In genomic region chr18:69574401-69574800, GRCh38 we compare ENCODE assay signal across 26 cellular contexts.
"Had no signal": no experiment of that assay in that cellular context is flagged by ENCODE, and none has a peak within 500 bp of the region (broad histone marks: within the 10 kb centered on the region; RNA-seq: fewer than 3 reads in every experiment).

No MANE protein-coding gene starts in this region.

- H3K27me3 ChIP-seq: hepatocyte, spleen, testis, tibial nerve, upper lobe of right lung, vagina had no signal

- H3K36me3 ChIP-seq: left ventricle myocardium inferior, lower lobe of right lung, spleen, tibial nerve, upper lobe of right lung, vagina had no signal

- DNase-seq: effector CD4-positive, alpha-beta T cell; endodermal cell; erythroblast; foreskin melanocyte; head of caudate nucleus; kidney; left cardiac atrium; left ventricle myocardium inferior; lower lobe of right lung; natural killer cell; posterior cingulate gyrus; spleen; stimulated activated CD4-positive, alpha-beta T cell treated with anti-CD3 and anti-CD28 coated beads, Interleukin-15, amount 100 ng/mL, for 24 hours; stimulated activated CD4-positive, alpha-beta T cell treated with anti-CD3 and anti-CD28 coated beads, Interleukin-1b, Interleukin-23, amount 100 ng/mL, for 48 hours; stimulated activated CD4-positive, alpha-beta T cell treated with anti-CD3 and anti-CD28 coated beads, Interleukin-4, amount 100 ng/mL, for 24 hours; stimulated activated naive B cell treated with anti-CD40 and anti-IgM and Interleukin-4, amounts not matched to agents 10 μg/mL and 1 μg/mL and 100 μg/mL, for 72 hours; stimulated activated naive CD8-positive, alpha-beta T cell treated with anti-CD3 and anti-CD28 coated beads, Interleukin-15, amount 100 ng/mL, for 72 hours; testis; upper lobe of right lung had no signal

- H3K4me1 ChIP-seq: left ventricle myocardium inferior, lower lobe of right lung, spleen, testis, tibial nerve, upper lobe of right lung, vagina had no signal

- H3K9me3 ChIP-seq: lower lobe of right lung, spleen, testis, tibial nerve, upper lobe of right lung, vagina had no signal

- H3K36me3 Mint-ChIP-seq: memory B cell; natural killer cell; stimulated activated naive B cell treated with anti-CD40 and anti-IgM and Interleukin-4, amounts not matched to agents 10 μg/mL and 1 μg/mL and 100 μg/mL, for 72 hours had no signal

- H3K9me3 Mint-ChIP-seq: endodermal cell; natural killer cell; neural crest cell; stimulated activated naive B cell treated with anti-CD40 and anti-IgM and Interleukin-4, amounts not matched to agents 10 μg/mL and 1 μg/mL and 100 μg/mL, for 72 hours; stimulated activated naive CD8-positive, alpha-beta T cell treated with anti-CD3 and anti-CD28 coated beads, Interleukin-15, amount 100 ng/mL, for 72 hours had no signal

- H3K27me3 Mint-ChIP-seq: memory B cell; stimulated activated naive B cell treated with anti-CD40 and anti-IgM and Interleukin-4, amounts not matched to agents 10 μg/mL and 1 μg/mL and 100 μg/mL, for 72 hours had no signal

- H3K27ac Mint-ChIP-seq: endodermal cell; memory B cell; mesothelial cell of epicardium; natural killer cell; stimulated activated naive B cell treated with anti-CD40 and anti-IgM and Interleukin-4, amounts not matched to agents 10 μg/mL and 1 μg/mL and 100 μg/mL, for 72 hours; stimulated activated naive CD8-positive, alpha-beta T cell treated with anti-CD3 and anti-CD28 coated beads, Interleukin-15, amount 100 ng/mL, for 72 hours had no signal

- ATAC-seq: left cardiac atrium; lower lobe of right lung; natural killer cell; sciatic nerve; stimulated activated naive B cell treated with anti-CD40 and anti-IgM and Interleukin-4, amounts not matched to agents 10 μg/mL and 1 μg/mL and 100 μg/mL, for 72 hours; stimulated activated naive CD8-positive, alpha-beta T cell treated with anti-CD3 and anti-CD28 coated beads, Interleukin-15, amount 100 ng/mL, for 72 hours; upper lobe of right lung had no signal

- H3K4me1 Mint-ChIP-seq: endodermal cell; memory B cell; mesothelial cell of epicardium; natural killer cell; neural crest cell; stimulated activated naive B cell treated with anti-CD40 and anti-IgM and Interleukin-4, amounts not matched to agents 10 μg/mL and 1 μg/mL and 100 μg/mL, for 72 hours; stimulated activated naive CD8-positive, alpha-beta T cell treated with anti-CD3 and anti-CD28 coated beads, Interleukin-15, amount 100 ng/mL, for 72 hours had no signal

- H3K27ac ChIP-seq: hepatocyte, left ventricle myocardium inferior, lower lobe of right lung, spleen, testis, tibial nerve, upper lobe of right lung, vagina had no signal

- H3K4me3 Mint-ChIP-seq: endodermal cell; memory B cell; mesothelial cell of epicardium; natural killer cell; neural crest cell; stimulated activated naive B cell treated with anti-CD40 and anti-IgM and Interleukin-4, amounts not matched to agents 10 μg/mL and 1 μg/mL and 100 μg/mL, for 72 hours; stimulated activated naive CD8-positive, alpha-beta T cell treated with anti-CD3 and anti-CD28 coated beads, Interleukin-15, amount 100 ng/mL, for 72 hours had no signal

- H3K4me3 ChIP-seq: hepatocyte, left ventricle myocardium inferior, lower lobe of right lung, spleen, testis, tibial nerve, upper lobe of right lung, vagina had no signal
